Comparison of ENCODE assay signal across 8 cellular contexts in the genomic region with DNA sequence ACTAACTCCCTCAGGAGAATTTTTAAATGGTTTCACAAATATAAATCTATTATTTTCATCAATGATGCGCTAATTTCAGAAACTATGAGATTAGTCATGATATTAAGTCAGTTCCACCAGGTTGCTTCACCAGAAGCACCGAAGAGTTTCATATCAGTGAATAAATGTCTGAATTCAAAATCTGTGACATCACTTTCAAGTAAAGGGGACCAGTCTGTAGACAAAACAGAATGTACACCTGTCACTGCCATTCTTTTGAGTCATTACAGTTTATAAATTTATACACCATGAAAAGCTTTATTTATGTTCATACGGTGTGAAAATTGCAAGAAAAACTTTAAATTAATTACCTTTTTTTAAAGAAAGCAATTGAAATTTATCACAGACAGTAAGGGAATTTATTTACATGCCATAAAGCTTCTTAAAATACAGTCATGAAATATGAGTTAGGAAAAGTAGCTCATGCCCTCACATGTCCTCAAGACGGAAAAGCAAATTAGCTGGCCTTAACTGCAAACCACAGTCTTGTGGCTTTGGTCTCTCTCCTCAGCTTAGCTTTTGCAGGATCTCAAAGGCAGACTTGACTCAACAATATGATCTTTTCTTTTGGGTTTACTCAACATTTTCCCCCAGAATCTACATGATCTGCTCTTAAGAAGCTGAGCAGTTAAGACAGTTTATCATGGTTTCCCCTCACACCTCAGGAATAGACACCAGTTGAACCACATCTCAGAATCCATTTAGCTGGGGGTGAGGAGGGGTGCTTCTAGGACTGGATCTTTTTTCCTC.
DNase-seq lines count a peak whose midpoint lies in the region; ATAC-seq and TF ChIP-seq lines count a peak whose summit lies in the region.

No MANE protein-coding gene starts in this region.

- H3K27ac ChIP-seq in osteoblast (ENCODE audit: low read depth, low read length) (no peak overlapping the region), suprapubic skin (no peak overlapping the region), gastroesophageal sphincter (no peak overlapping the region)

- H3K27me3 ChIP-seq in osteoblast (ENCODE audit: insufficient read depth, low read length) (no peaks in the 10 kb centered on the region), suprapubic skin (no peaks in the 10 kb centered on the region), gastroesophageal sphincter (peaks cover 4% of the 10 kb centered on the region)

- H2AFZ ChIP-seq in osteoblast (ENCODE audit: low read length), result no peak overlapping the region

- no peak for TF ChIP-seq POLR2A in suprapubic skin (IDR thresholded peaks at IDR 0.05)
- no peak for TF ChIP-seq POLR2A in gastroesophageal sphincter (IDR thresholded peaks at IDR 0.05)

- H3K27ac Mint-ChIP-seq in activated CD4-positive, alpha-beta T cell treated with anti-CD3 and anti-CD28 coated beads, Interleukin-2, amount 10 ng/mL, durations not matched to agents 24 days and 14 days, result no peak overlapping the region

- no peaks in the 10 kb centered on the region for H3K4me1 Mint-ChIP-seq in activated CD4-positive, alpha-beta T cell treated with anti-CD3 and anti-CD28 coated beads, Interleukin-2, amount 10 ng/mL, durations not matched to agents 24 days and 14 days

- H3K36me3 ChIP-seq in osteoblast (ENCODE audit: insufficient read depth, low read length), result no peaks in the 10 kb centered on the region
- H3K36me3 ChIP-seq in suprapubic skin, result no peaks in the 10 kb centered on the region
- no peaks in the 10 kb centered on the region for H3K36me3 ChIP-seq in gastroesophageal sphincter

- 47% methylated on average over 4 of the region's 4 CpGs for WGBS in suprapubic skin
- 65 to 70% methylated on average over 4 of the region's 4 CpGs for WGBS in gastroesophageal sphincter (ENCODE audit: low coverage in 1 of 2), 2 donors

- H3K4me1 ChIP-seq in osteoblast (ENCODE audit: insufficient read depth, low read length) (peaks cover 25% of the 10 kb centered on the region), suprapubic skin (peaks cover 3% of the 10 kb centered on the region), gastroesophageal sphincter (peaks cover 0 to 14% (median 0%) of the 10 kb centered on the region in 3 donors)

- H3K4me3 ChIP-seq in osteoblast (ENCODE audit: insufficient read depth, low read length), result no peak overlapping the region
- no peak overlapping the region for H3K4me3 ChIP-seq in suprapubic skin
- no peak overlapping the region for H3K4me3 ChIP-seq in gastroesophageal sphincter

- no peak for TF ChIP-seq CTCF in osteoblast (IDR thresholded peaks at IDR 0.05; ENCODE audit: extremely low read depth, low read depth, low read length)
- TF ChIP-seq CTCF in suprapubic skin (IDR thresholded peaks at IDR 0.05), result no peak
- no peak for TF ChIP-seq CTCF in gastroesophageal sphincter (IDR thresholded peaks at IDR 0.05)

- H3K27me3 Mint-ChIP-seq in activated CD4-positive, alpha-beta T cell treated with anti-CD3 and anti-CD28 coated beads, Interleukin-2, amount 10 ng/mL, durations not matched to agents 24 days and 14 days, result peaks cover 2% of the 10 kb centered on the region

- peak overlapping the region; percentile 52 for H3K4me2 ChIP-seq in osteoblast (ENCODE audit: insufficient read depth, low read length)

- peak; percentile 59 for DNase-seq in activated CD4-positive, alpha-beta T cell treated with anti-CD3 and anti-CD28 coated beads, Interleukin-2, amount 10 ng/mL, durations not matched to agents 24 days and 14 days
- DNase-seq in activated CD4-positive, alpha-beta T cell treated with anti-CD3 and anti-CD28 coated beads, Interleukin-2, amount 50 U/mL, for 48 hours, result no peak
- DNase-seq in MV-4-11 (lab: John Stamatoyannopoulos, UW) (peak; percentile 91), osteoblast (ENCODE audit: insufficient read length, low spot score, missing footprints) (no peak), suprapubic skin (ENCODE audit: low spot score in 2 of 2) (no peak), ecto neural progenitor cell (ENCODE audit: low spot score) (no peak)

- TF ChIP-seq EP300 in suprapubic skin (IDR thresholded peaks at IDR 0.05) (no peak), gastroesophageal sphincter (IDR thresholded peaks at IDR 0.05) (no peak)

- H3K9me3 Mint-ChIP-seq in activated CD4-positive, alpha-beta T cell treated with anti-CD3 and anti-CD28 coated beads, Interleukin-2, amount 10 ng/mL, durations not matched to agents 24 days and 14 days, result no peaks in the 10 kb centered on the region

- H3K36me3 Mint-ChIP-seq in activated CD4-positive, alpha-beta T cell treated with anti-CD3 and anti-CD28 coated beads, Interleukin-2, amount 10 ng/mL, durations not matched to agents 24 days and 14 days (ENCODE audit: low read depth), result no peaks in the 10 kb centered on the region

- ATAC-seq in HG02840 (IDR thresholded peaks at IDR 0.05; ENCODE audit: low FRiP score, unreplicated experiment) (peak; percentile 68), gastroesophageal sphincter (no peak)

- intact Hi-C loops in activated CD4-positive, alpha-beta T cell treated with anti-CD3 and anti-CD28 coated beads, Interleukin-2, amount 10 ng/mL, durations not matched to agents 24 days and 14 days (cut with micrococcal nuclease), result loop anchor here (5.0 kb wide), 1 partner anchor 306 kb away; no protein-coding TSS in a partner anchor

- H3K9me3 ChIP-seq in osteoblast (ENCODE audit: low read depth, low read length), result no peaks in the 10 kb centered on the region
- no peaks in the 10 kb centered on the region for H3K9me3 ChIP-seq in suprapubic skin
- no peaks in the 10 kb centered on the region for H3K9me3 ChIP-seq in gastroesophageal sphincter

- H4K20me1 ChIP-seq in osteoblast (ENCODE audit: insufficient read depth, low read length), result no peaks in the 10 kb centered on the region

- no peak overlapping the region for H3K4me3 Mint-ChIP-seq in activated CD4-positive, alpha-beta T cell treated with anti-CD3 and anti-CD28 coated beads, Interleukin-2, amount 10 ng/mL, durations not matched to agents 24 days and 14 days

- H3K79me2 ChIP-seq in osteoblast (ENCODE audit: insufficient read depth, low read length), result no peaks in the 10 kb centered on the region

Comparison
In these comparisons a context has a peak if more than half of its experiments do, and no peak if none do; other contexts are left out.
1. DNase-seq: peak in activated CD4-positive, alpha-beta T cell treated with anti-CD3 and anti-CD28 coated beads, Interleukin-2, amount 10 ng/mL, durations not matched to agents 24 days and 14 days (single experiment) and MV-4-11 (single experiment); none in activated CD4-positive, alpha-beta T cell treated with anti-CD3 and anti-CD28 coated beads, Interleukin-2, amount 50 U/mL, for 48 hours (0 of 2), osteoblast (single experiment), suprapubic skin (0 of 2) and ecto neural progenitor cell (single experiment).